In the genomic region with DNA sequence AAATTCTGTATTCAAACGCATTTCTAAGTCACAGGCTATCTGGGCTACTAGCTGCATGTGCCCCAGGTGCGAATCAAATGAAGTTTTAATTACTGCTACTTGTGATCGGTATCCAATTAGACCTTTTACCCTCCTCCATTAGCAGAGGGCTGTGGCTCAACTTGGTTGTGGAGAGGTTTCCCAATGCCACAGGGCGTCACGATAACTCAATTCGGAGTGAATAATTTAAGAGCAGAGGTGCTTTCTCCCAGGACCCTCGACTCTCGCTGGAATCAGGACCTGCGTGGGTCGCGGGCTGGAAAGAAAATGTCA, we compare ENCODE assay signal across 8 cellular contexts. TPM values are rescaled to one million over a fixed set of nuclear protein-coding genes. Genes with fewer than 3 reads are reported as not detected.
DNase-seq lines count a peak whose midpoint lies in the region; ATAC-seq and TF ChIP-seq lines count a peak whose summit lies in the region.

No MANE protein-coding gene starts in this region.

- no peaks in the 10 kb centered on the region for H3K36me3 Mint-ChIP-seq in WTC11

- H3K9ac ChIP-seq in skeletal muscle tissue (ENCODE audit: low read depth in 1 of 3, low read length in 3 of 3), result peak overlapping the region; percentile 84 to 91 (median 88)

- TF ChIP-seq CTCF in WTC11 (IDR thresholded peaks at IDR 0.05), result no peak

- peaks cover 0 to 13% (median 12%) of the 10 kb centered on the region in 3 donors for H3K36me3 ChIP-seq in skeletal muscle tissue (ENCODE audit: control insufficient read depth in 3 of 3, insufficient read depth in 3 of 3, low read length in 3 of 3)

- CTCF ChIA-PET in WTC11 (lab: Charles Lee), result interaction anchor here (0.9 to 3.1 kb wide), 11 partner anchors 10 to 242 kb away, joined by 3 to 33 read pairs (median 5); no protein-coding TSS in a partner anchor

- peak overlapping the region; percentile 93 for H3K27ac ChIP-seq in skeletal muscle tissue (ENCODE audit: low read depth, low read length)

- H3K4me3 Mint-ChIP-seq in WTC11, result peak overlapping the region; percentile 86

- peaks cover 7% of the 10 kb centered on the region for H3K27me3 Mint-ChIP-seq in WTC11 (ENCODE audit: low read depth)

- H3K4me1 ChIP-seq in skeletal muscle tissue (ENCODE audit: control insufficient read depth in 3 of 3, insufficient read depth in 3 of 3, low read length in 3 of 3), result peaks cover 9 to 16% (median 12%) of the 10 kb centered on the region in 3 donors

- POLR2A ChIA-PET in WTC11 (lab: Charles Lee), result interaction anchor here (1.0 kb wide), 1 partner anchor 9 kb away, joined by 3 read pairs; no protein-coding TSS in a partner anchor

- H3K4me1 Mint-ChIP-seq in WTC11, result peaks cover 15% of the 10 kb centered on the region

- no peaks in the 10 kb centered on the region for H3K27me3 ChIP-seq in skeletal muscle tissue (ENCODE audit: control insufficient read depth in 3 of 3, insufficient read depth in 3 of 3, low read length in 3 of 3)

- no peaks in the 10 kb centered on the region for H3K9me3 Mint-ChIP-seq in WTC11

- DNase-seq in stimulated activated CD8-positive, alpha-beta memory T cell treated with anti-CD3 and anti-CD28 coated beads, Interleukin-4, amount 100 ng/mL, for 24 hours (ENCODE audit: low read depth), result peak; percentile 2
- no peak for DNase-seq in stimulated activated CD8-positive, alpha-beta memory T cell treated with anti-CD3 and anti-CD28 coated beads, Interleukin-4, amount 100 ng/mL, for 48 hours
- no peak for DNase-seq in WTC11 (ENCODE audit: low spot score)
- no peak for DNase-seq in left ventricle myocardium superior
- DNase-seq in UCSD-AML1 (lab: John Stamatoyannopoulos, UW; ENCODE audit: unreplicated experiment), result no peak
- DNase-seq in SK-N-DZ (ENCODE audit: low spot score), result no peak

- H3K4me3 ChIP-seq in skeletal muscle tissue (ENCODE audit: low read length in 3 of 3), result peak overlapping the region; percentile 70 to 89 (median 80)

- no peaks in the 10 kb centered on the region for H3K9me3 ChIP-seq in skeletal muscle tissue (ENCODE audit: control insufficient read depth in 3 of 3, low read length in 3 of 3)

- intact Hi-C loops in left ventricle myocardium superior (cut with micrococcal nuclease), result no loop called here

- ATAC-seq in HG03135 (IDR thresholded peaks at IDR 0.05; ENCODE audit: unreplicated experiment), result peak; percentile 19
- ATAC-seq in WTC11, result peak; percentile 5
- ATAC-seq in left ventricle myocardium superior, result peak; percentile 15

- H3K27ac Mint-ChIP-seq in WTC11, result 0 out of 2 replicates have a peak overlapping the region, but pooled peaks have one; percentile 55

TF ChIP-seq in WTC11, 78 proteins besides CTCF, POLR2A, EP300 and RAD21:
- TF ChIP-seq GABPB1 (CRISPR knock-in tag; IDR thresholded peaks at IDR 0.05) (no peak), CBFB (CRISPR knock-in tag; IDR thresholded peaks at IDR 0.05; ENCODE audit: low read depth) (no peak), ZNF121 (CRISPR knock-in tag; IDR thresholded peaks at IDR 0.05) (no peak), TCF7 (CRISPR knock-in tag; IDR thresholded peaks at IDR 0.05; ENCODE audit: low read depth) (no peak), CREB1 (CRISPR knock-in tag; IDR thresholded peaks at IDR 0.05) (no peak)
- TF ChIP-seq, protein P1, sequence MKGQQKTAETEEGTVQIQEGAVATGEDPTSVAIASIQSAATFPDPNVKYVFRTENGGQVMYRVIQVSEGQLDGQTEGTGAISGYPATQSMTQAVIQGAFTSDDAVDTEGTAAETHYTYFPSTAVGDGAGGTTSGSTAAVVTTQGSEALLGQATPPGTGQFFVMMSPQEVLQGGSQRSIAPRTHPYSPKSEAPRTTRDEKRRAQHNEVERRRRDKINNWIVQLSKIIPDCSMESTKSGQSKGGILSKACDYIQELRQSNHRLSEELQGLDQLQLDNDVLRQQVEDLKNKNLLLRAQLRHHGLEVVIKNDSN (CRISPR knock-in tag; IDR thresholded peaks at IDR 0.05), result no peak
- TF ChIP-seq, protein P2, sequence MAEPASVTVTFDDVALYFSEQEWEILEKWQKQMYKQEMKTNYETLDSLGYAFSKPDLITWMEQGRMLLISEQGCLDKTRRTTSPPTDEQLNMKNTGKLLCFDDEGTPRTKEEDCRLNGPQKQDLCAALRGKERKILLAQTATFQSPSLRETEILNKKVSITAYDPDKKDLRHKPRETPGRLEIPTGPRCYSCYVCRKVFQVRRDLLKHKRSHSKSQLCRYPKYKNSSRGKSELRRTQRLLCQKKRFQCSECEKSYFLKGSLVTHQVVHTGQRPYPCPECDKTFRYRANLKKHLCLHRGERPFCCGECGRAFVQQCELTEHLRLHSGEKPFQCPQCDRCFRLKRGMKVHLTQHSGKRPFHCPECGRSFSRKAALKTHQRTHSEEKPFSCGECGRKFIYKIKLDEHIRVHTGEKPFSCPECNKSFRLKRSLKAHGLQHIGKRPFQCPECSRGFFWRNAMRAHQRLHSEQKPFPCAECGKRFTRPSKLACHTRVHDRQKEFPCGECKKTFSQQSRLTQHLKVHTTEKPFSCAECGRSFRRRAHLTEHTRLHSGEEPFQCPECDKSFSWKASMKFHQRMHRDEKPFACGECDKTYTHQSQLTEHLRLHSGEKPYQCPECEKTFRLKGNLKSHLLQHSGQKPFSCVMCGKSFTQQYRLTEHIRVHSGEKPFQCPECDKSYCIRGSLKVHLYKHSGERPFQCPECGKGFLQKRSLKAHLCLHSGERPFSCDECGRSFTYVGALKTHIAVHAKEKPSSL (CRISPR knock-in tag; conservative IDR thresholded peaks at IDR 0.05), result no peak
- TF ChIP-seq, protein P3, sequence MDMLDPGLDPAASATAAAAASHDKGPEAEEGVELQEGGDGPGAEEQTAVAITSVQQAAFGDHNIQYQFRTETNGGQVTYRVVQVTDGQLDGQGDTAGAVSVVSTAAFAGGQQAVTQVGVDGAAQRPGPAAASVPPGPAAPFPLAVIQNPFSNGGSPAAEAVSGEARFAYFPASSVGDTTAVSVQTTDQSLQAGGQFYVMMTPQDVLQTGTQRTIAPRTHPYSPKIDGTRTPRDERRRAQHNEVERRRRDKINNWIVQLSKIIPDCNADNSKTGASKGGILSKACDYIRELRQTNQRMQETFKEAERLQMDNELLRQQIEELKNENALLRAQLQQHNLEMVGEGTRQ (CRISPR knock-in tag; IDR thresholded peaks at IDR 0.05), result no peak

RNA-seq across cellular contexts. Expression of a gene that starts 0.6 kb away (rescaled TPM):
- total RNA-seq in WTC11 (2021) (6.9 to 7.7 TPM (median 7.4 TPM) in 3 replicates), left ventricle myocardium superior (12.0 TPM), skeletal muscle tissue (17.2 TPM)
- polyA plus RNA-seq in SK-N-DZ (2014; cell fraction: cytosol; rRNA removed), result 10.0 and 13.0 TPM in 2 replicates
- polyA plus RNA-seq in SK-N-DZ (2014; cell fraction: nucleus; rRNA removed), result 4.7 and 8.1 TPM in 2 replicates
